ENCODE assay signal across 24 cellular contexts in the genomic region with DNA sequence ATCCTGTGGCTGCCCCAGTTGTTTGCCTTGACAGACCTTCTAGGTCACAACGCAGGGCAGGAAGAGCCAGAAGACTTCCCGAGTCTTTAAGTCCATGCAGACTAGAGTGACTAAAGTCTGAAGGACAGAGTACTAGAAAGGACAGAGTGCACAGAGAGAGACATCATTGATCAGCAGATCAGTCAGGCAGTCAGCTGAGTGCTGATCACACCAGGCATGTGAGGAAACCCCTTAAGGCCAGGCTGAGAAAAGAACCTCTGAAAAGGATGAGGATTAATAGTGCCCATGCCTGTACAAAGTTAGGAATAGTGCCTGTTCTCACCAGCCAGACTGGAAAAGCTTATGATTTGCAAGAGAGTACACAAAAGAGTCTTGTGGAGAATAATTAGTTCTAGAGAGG.
"Had no signal": no experiment of that assay in that cellular context is flagged by ENCODE, and none has a peak within 500 bp of the region (broad histone marks: within the 10 kb centered on the region; RNA-seq: fewer than 3 reads in every experiment).

No MANE protein-coding gene starts in this region.

- ATAC-seq: HepG2, Right ventricle myocardium inferior had no signal

- H3K27me3 ChIP-seq: MG63, Peyer's patch, SJCRH30 had no signal

- H3K4me3 ChIP-seq: MG63, PC-9, Peyer's patch, SJCRH30, SK-N-MC had no signal

- H3K27ac ChIP-seq: PC-9, Peyer's patch, SJCRH30, SK-N-MC had no signal

- H3K9me3 ChIP-seq: MG63, Peyer's patch, SJCRH30 had no signal

- H3K36me3 ChIP-seq: MG63, Peyer's patch, SJCRH30 had no signal

- DNase-seq: IMR-90; Karpas-422; KG1; MG63; NCI-H1105; NCI-H1417; NCI-H1436 treated with DMSO at 0.1 percent for 48 hours; NCI-H1694; NCI-H187 treated with DMSO at 0.1 percent for 48 hours; NCI-H2029 treated with DMSO at 0.1 percent for 48 hours; NCI-H2171 treated with DMSO at 0.1 percent for 48 hours; NCI-H345; NCI-H446 treated with DMSO at 0.1 percent for 48 hours; NCI-H510A treated with DMSO at 0.1 percent for 48 hours; NCI-H526; NK-92 treated with Interleukin-12 subunit alpha and Interleukin-12 subunit beta, amount 100 ng/mL, for 24 hours; OCI-M1; PC-9; Peyer's patch; SHP77 treated with DMSO at 0.1 percent for 48 hours; SJCRH30 had no signal
